Comparison of ENCODE assay signal across 8 cellular contexts in genomic region chr2:15588329-15588919, GRCh38. TPM values are rescaled to one million over a fixed set of nuclear protein-coding genes. Genes with fewer than 3 reads are reported as not detected.
A peak's percentile ranks its signal among the peaks of the same experiment; 100 is the strongest.
DNase-seq lines count a peak whose midpoint lies in the region; ATAC-seq and TF ChIP-seq lines count a peak whose summit lies in the region.

No MANE protein-coding gene starts in this region.

- H3K27ac ChIP-seq in stomach = no peak overlapping the region

- peak; percentile 64 for TF ChIP-seq CTCF in Calu3 (IDR thresholded peaks at IDR 0.05; ENCODE audit: unreplicated experiment)
- TF ChIP-seq CTCF in astrocyte of the spinal cord (IDR thresholded peaks at IDR 0.05; ENCODE audit: low read depth, low read length) = peak; percentile 69
- TF ChIP-seq CTCF in kidney epithelial cell (IDR thresholded peaks at IDR 0.05; ENCODE audit: insufficient read depth, low read length, poor library complexity, severe bottlenecking) = peak; percentile 69
- peak in 5 of 7 experiments; percentile 21 to 41 (median 40) for TF ChIP-seq CTCF in stomach (IDR thresholded peaks at IDR 0.05)

- in situ Hi-C loops in astrocyte of the spinal cord (cut with HindIII; ENCODE audit: low sequenced_read_pairs) = no loop called here

- ATAC-seq in GM18868 (IDR thresholded peaks at IDR 0.05; ENCODE audit: unreplicated experiment) = no peak

- DNase-seq in Calu3 (peak; percentile 75), HT-29 (ENCODE audit: low spot score) (peak; percentile 75), NCI-H82 treated with DMSO at 0.1 percent for 48 hours (lab: John Stamatoyannopoulos, UW; ENCODE audit: unreplicated experiment) (peak; percentile 62), astrocyte of the spinal cord (ENCODE audit: low read depth, low spot score) (peak; percentile 61), kidney epithelial cell (ENCODE audit: low read depth) (no peak), stomach (peak; percentile 61), GM19238 (ENCODE audit: insufficient read length, low spot score) (no peak)

- intact Hi-C loops in Calu3 (cut with micrococcal nuclease; ENCODE audit: unreplicated experiment) (loop anchor here (5.0 kb wide), 1 partner anchor 1161 kb away; no protein-coding TSS in a partner anchor), stomach (cut with DNase I; ENCODE audit: low total_unique reads) (no loop called here)

- H3K36me3 ChIP-seq in kidney epithelial cell (ENCODE audit: control insufficient read depth, insufficient read depth, low read length) (no peaks in the 10 kb centered on the region), stomach (no peaks in the 10 kb centered on the region)

- H3K9me3 Mint-ChIP-seq in Calu3 (ENCODE audit: low read depth, unreplicated experiment) = no peaks in the 10 kb centered on the region

- no peak for TF ChIP-seq POLR2A in stomach (IDR thresholded peaks at IDR 0.05)

- no peak overlapping the region for H3K4me3 ChIP-seq in astrocyte of the spinal cord (ENCODE audit: low read depth, low read length)
- H3K4me3 ChIP-seq in kidney epithelial cell (ENCODE audit: low read depth, low read length) = no peak overlapping the region
- no peak overlapping the region for H3K4me3 ChIP-seq in stomach

- CTCF ChIA-PET in Calu3 (lab: Charles Lee) = no interaction called here

- no peak for TF ChIP-seq EP300 in stomach (IDR thresholded peaks at IDR 0.05)

- no peak overlapping the region for H3K27ac Mint-ChIP-seq in Calu3 (ENCODE audit: unreplicated experiment)

- H3K4me1 ChIP-seq in stomach = peaks cover 9 to 20% (median 19%) of the 10 kb centered on the region in 4 donors

- peaks cover 21% of the 10 kb centered on the region for H3K36me3 Mint-ChIP-seq in Calu3 (ENCODE audit: insufficient read depth, unreplicated experiment)

- H3K27me3 ChIP-seq in kidney epithelial cell (ENCODE audit: control insufficient read depth, insufficient read depth, low read length) (no peaks in the 10 kb centered on the region), stomach (no peaks in the 10 kb centered on the region)

- H3K4me1 Mint-ChIP-seq in Calu3 (ENCODE audit: low read depth, unreplicated experiment) = peaks cover 6% of the 10 kb centered on the region

- no peaks in the 10 kb centered on the region for H3K27me3 Mint-ChIP-seq in Calu3 (ENCODE audit: unreplicated experiment)

- no TSS peak for BruUV-seq in Calu3 (replicated peaks; lab: Mats Ljungman, UMichigan)

- H3K4me3 Mint-ChIP-seq in Calu3 (ENCODE audit: low read depth, unreplicated experiment) = no peak overlapping the region

- 29 to 46% (median 36%) methylated on average over 4 of the region's 4 CpGs for WGBS in stomach, 5 donors

- no peaks in the 10 kb centered on the region for H3K9me3 ChIP-seq in stomach

RNA-seq across cellular contexts. Expression of gene DDX1, which starts 3.2 kb away (rescaled TPM):
- total RNA-seq in Calu3 (2022) (99.7 and 106 TPM in 2 replicates), kidney epithelial cell (56.4 and 58.5 TPM in 2 replicates), stomach (10 to 100 TPM; 26.8 to 98.2 (median 46.1) TPM)
- 26.9 and 29.2 TPM in 2 replicates for total RNA-seq in HT-29 (2014; rRNA removed; shearing (Covaris generic))
- polyA plus RNA-seq in stomach = 10 to 100 TPM; 57.2 to 64.5 (median 57.5) TPM

RNA-seq across cellular contexts. Expression of gene NBAS, which starts 27.3 kb away (rescaled TPM):
- total RNA-seq in Calu3 (2022) = 25.9 and 30.4 TPM in 2 replicates
- 17.3 and 18.0 TPM in 2 replicates for total RNA-seq in HT-29 (2014; rRNA removed; shearing (Covaris generic))
- total RNA-seq in kidney epithelial cell = 60.3 and 67.0 TPM in 2 replicates
- total RNA-seq in stomach = 10 to 100 TPM; 36.8 to 96.2 (median 79.5) TPM
- 10 to 100 TPM; 14.5 to 36.9 (median 20.6) TPM for polyA plus RNA-seq in stomach

Comparison
In these comparisons a context has a peak if more than half of its experiments do, and no peak if none do; other contexts are left out.
1. DNase-seq: peak in Calu3 (single experiment), HT-29 (single experiment), NCI-H82 treated with DMSO at 0.1 percent for 48 hours (single experiment), astrocyte of the spinal cord (single experiment) and stomach (single experiment); none in kidney epithelial cell (single experiment) and GM19238 (single experiment).
2. Peak in every context shown above with its lines, with median percentiles within 50 percentile points of each other: CTCF ChIP-seq.